ENCODE assay signal across 8 cellular contexts in the genomic region with DNA sequence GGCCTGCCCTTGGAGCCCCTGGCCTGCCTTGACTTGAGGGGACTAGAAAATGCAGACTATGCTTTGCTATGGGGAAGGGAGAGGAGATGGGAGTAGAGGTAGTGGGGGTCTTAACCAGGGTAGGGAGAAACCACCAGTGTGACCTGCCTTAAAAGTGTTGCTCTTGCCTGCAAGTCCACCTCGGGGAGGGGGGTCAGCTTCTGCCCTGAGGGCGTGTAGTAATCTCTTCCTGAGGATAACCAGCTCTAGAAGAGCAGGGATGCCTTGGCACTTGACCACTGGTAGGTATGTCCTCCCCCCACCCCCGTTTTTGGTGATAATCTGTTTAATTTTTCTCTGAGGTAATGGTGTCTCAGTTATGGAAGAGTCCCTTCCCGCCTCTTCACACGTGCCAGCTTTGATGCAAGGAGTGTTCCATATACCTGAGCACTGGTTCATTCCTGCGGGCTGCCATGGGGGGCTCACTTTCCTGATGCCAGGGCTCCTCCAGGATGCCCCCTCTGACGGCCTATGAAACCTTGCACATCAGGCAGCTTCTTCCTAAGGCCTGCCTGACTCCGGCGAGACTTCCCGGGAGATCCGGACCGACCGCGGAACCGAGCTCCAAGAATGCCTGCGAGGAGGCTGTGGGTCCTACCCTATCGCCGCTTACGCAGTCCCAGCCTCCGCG. TPM values are rescaled to one million over a fixed set of nuclear protein-coding genes. Genes with fewer than 3 reads are reported as not detected.
DNase-seq lines count a peak whose midpoint lies in the region; ATAC-seq and TF ChIP-seq lines count a peak whose summit lies in the region.

No MANE protein-coding gene starts in this region.

- H3K4me1 Mint-ChIP-seq in CD8-positive, alpha-beta T cell (ENCODE audit: low read depth): peaks cover 41% of the 10 kb centered on the region
- H3K4me1 Mint-ChIP-seq in central memory CD8-positive, alpha-beta T cell: peaks cover 40% of the 10 kb centered on the region
- peaks cover 28 to 44% of the 10 kb centered on the region in 2 donors for H3K4me1 Mint-ChIP-seq in natural killer cell

- intact Hi-C loops in CD8-positive, alpha-beta T cell (cut with DNase I, micrococcal nuclease): loop anchor here (1.0 to 5.0 kb wide), 4 partner anchors 18 to 458 kb away; a partner anchor contains a TSS
- intact Hi-C loops in natural killer cell (cut with micrococcal nuclease): loop anchor here (5.0 kb wide), 2 partner anchors 33 to 458 kb away; a partner anchor contains a TSS
- intact Hi-C loops in posterior vena cava (cut with DNase I): no loop called here

- peaks cover 38% of the 10 kb centered on the region for H3K36me3 Mint-ChIP-seq in CD8-positive, alpha-beta T cell
- peaks cover 13% of the 10 kb centered on the region for H3K36me3 Mint-ChIP-seq in central memory CD8-positive, alpha-beta T cell (ENCODE audit: insufficient read depth)
- H3K36me3 Mint-ChIP-seq in natural killer cell: no peaks in the 10 kb centered on the region

- peak overlapping the region; percentile 95 for H3K27ac Mint-ChIP-seq in CD8-positive, alpha-beta T cell
- H3K27ac Mint-ChIP-seq in central memory CD8-positive, alpha-beta T cell (ENCODE audit: low read depth): peak overlapping the region; percentile 87
- peak overlapping the region; percentile 73 to 86 for H3K27ac Mint-ChIP-seq in natural killer cell

- CTCF ChIA-PET in CD8-positive, alpha-beta T cell (lab: Charles Lee): interaction anchor here (1.0 to 9.0 kb wide), 11 partner anchors 14 to 176 kb away, joined by 3 to 178 read pairs (median 6); a partner anchor contains a TSS

- peak overlapping the region; percentile 92 for H3K9ac ChIP-seq in Karpas-422 (ENCODE audit: low read length)

- peak overlapping the region; percentile 72 for H3K27ac ChIP-seq in CD8-positive, alpha-beta T cell (ENCODE audit: low read depth, low read length)
- peak overlapping the region; percentile 75 for H3K27ac ChIP-seq in Karpas-422 (ENCODE audit: low read length)

- H3K9me2 ChIP-seq in Karpas-422 (replicated peaks; ENCODE audit: insufficient read depth, low read length): no peaks in the 10 kb centered on the region

- H2AFZ ChIP-seq in Karpas-422 (ENCODE audit: low read length): peak overlapping the region; percentile 68; the same call in 1 of the 2 replicates

- peaks cover 16% of the 10 kb centered on the region for H3K36me3 ChIP-seq in CD8-positive, alpha-beta T cell (ENCODE audit: insufficient read depth, low read length)
- H3K36me3 ChIP-seq in Karpas-422 (ENCODE audit: insufficient read depth, low read length): no peaks in the 10 kb centered on the region; the same call in 1 of the 2 replicates

- H3K9me3 ChIP-seq in CD8-positive, alpha-beta T cell (ENCODE audit: low read length): no peaks in the 10 kb centered on the region
- H3K9me3 ChIP-seq in Karpas-422 (ENCODE audit: low read length): no peaks in the 10 kb centered on the region

- POLR2A ChIA-PET in CD8-positive, alpha-beta T cell (lab: Charles Lee): interaction anchor here (0.6 to 3.7 kb wide), 14 partner anchors 18 to 481 kb away, joined by 3 to 46 read pairs (median 4); a partner anchor contains a TSS

- no peaks in the 10 kb centered on the region for H4K20me1 ChIP-seq in Karpas-422 (ENCODE audit: insufficient read depth, low read depth, low read length)

- H3K4me1 ChIP-seq in CD8-positive, alpha-beta T cell (ENCODE audit: insufficient read depth, low read length): peaks cover 19% of the 10 kb centered on the region
- H3K4me1 ChIP-seq in Karpas-422 (ENCODE audit: low read length): peaks cover 23% of the 10 kb centered on the region

- H3K4me3 ChIP-seq in CD8-positive, alpha-beta T cell (ENCODE audit: low read depth, low read length): peak overlapping the region; percentile 76
- peak overlapping the region; percentile 96 for H3K4me3 ChIP-seq in Karpas-422 (ENCODE audit: low read length)

- peak overlapping the region; percentile 91 for H3K4me2 ChIP-seq in Karpas-422 (ENCODE audit: low read depth, low read length, poor library complexity, severe bottlenecking)

- peaks cover 52% of the 10 kb centered on the region for H3K79me2 ChIP-seq in Karpas-422 (ENCODE audit: low read length)

- no peak for DNase-seq in CD8-positive, alpha-beta T cell
- DNase-seq in Karpas-422: no peak
- DNase-seq in central memory CD8-positive, alpha-beta T cell (ENCODE audit: low spot score in 2 of 2): no peak
- DNase-seq in natural killer cell: no peak
- no peak for DNase-seq in Kasumi-1 (lab: John Stamatoyannopoulos, UW)
- DNase-seq in NCI-H446 (lab: John Stamatoyannopoulos, UW): no peak
- DNase-seq in posterior vena cava (ENCODE audit: low spot score): no peak
- no peak for DNase-seq in middle frontal gyrus (ENCODE audit: extremely low spot score, low spot score)

- TF ChIP-seq CTCF in CD8-positive, alpha-beta T cell (IDR thresholded peaks at IDR 0.05): no peak
- no peak for TF ChIP-seq CTCF in natural killer cell (IDR thresholded peaks at IDR 0.05)

- H3K27me3 ChIP-seq in CD8-positive, alpha-beta T cell (ENCODE audit: insufficient read depth, low read length): no peaks in the 10 kb centered on the region
- H3K27me3 ChIP-seq in Karpas-422 (ENCODE audit: low read length): no peaks in the 10 kb centered on the region

- no peak for ATAC-seq in CD8-positive, alpha-beta T cell
- no peak for ATAC-seq in central memory CD8-positive, alpha-beta T cell (replicated peaks; ENCODE audit: extremely low read depth, poor library complexity, severe bottlenecking)
- no peak for ATAC-seq in natural killer cell

- peak overlapping the region; percentile 95 for H3K4me3 Mint-ChIP-seq in CD8-positive, alpha-beta T cell
- peak overlapping the region; percentile 93 for H3K4me3 Mint-ChIP-seq in central memory CD8-positive, alpha-beta T cell
- H3K4me3 Mint-ChIP-seq in natural killer cell: peak overlapping the region; percentile 90

- H3K27me3 Mint-ChIP-seq in CD8-positive, alpha-beta T cell (ENCODE audit: low read depth): no peaks in the 10 kb centered on the region
- no peaks in the 10 kb centered on the region for H3K27me3 Mint-ChIP-seq in central memory CD8-positive, alpha-beta T cell
- no peaks in the 10 kb centered on the region for H3K27me3 Mint-ChIP-seq in natural killer cell (ENCODE audit: low read depth in 2 of 2)

- no peaks in the 10 kb centered on the region for H3K9me3 Mint-ChIP-seq in CD8-positive, alpha-beta T cell
- H3K9me3 Mint-ChIP-seq in central memory CD8-positive, alpha-beta T cell: no peaks in the 10 kb centered on the region
- no peaks in the 10 kb centered on the region for H3K9me3 Mint-ChIP-seq in natural killer cell

RNA-seq across cellular contexts. Expression of a gene that starts 0.8 kb away (rescaled TPM):
- total RNA-seq in CD8-positive, alpha-beta T cell: 10 to 100 TPM; 41.5 to 41.8 TPM
- 36.1 and 86.7 TPM in 2 replicates for total RNA-seq in Karpas-422 (2014; rRNA removed; shearing (Covaris generic); ENCODE audit: low replicate concordance)
- total RNA-seq in natural killer cell (10 to 100 TPM; 28.8 to 31.3 (median 30.6) TPM), posterior vena cava (10 to 100 TPM; 16.4 to 26.1 TPM)

RNA-seq across cellular contexts. Expression of a gene that starts 17.9 kb away (rescaled TPM):
- total RNA-seq in CD8-positive, alpha-beta T cell: 100 to 1,000 TPM; 112 to 130 TPM
- total RNA-seq in Karpas-422 (2014; rRNA removed; shearing (Covaris generic); ENCODE audit: low replicate concordance): 82.1 and 110 TPM in 2 replicates
- total RNA-seq in natural killer cell (100 to 1,000 TPM; 113 to 167 (median 129) TPM), posterior vena cava (10 to 100 TPM; 72.9 to 95.5 TPM)

RNA-seq across cellular contexts. Expression of a gene that starts 29.1 kb away (rescaled TPM):
- total RNA-seq in CD8-positive, alpha-beta T cell: 10 to 100 TPM; 12.0 to 13.2 TPM
- 44.8 and 53.4 TPM in 2 replicates for total RNA-seq in Karpas-422 (2014; rRNA removed; shearing (Covaris generic); ENCODE audit: low replicate concordance)
- 10 to 100 TPM; 16.8 to 20.1 (median 18.0) TPM for total RNA-seq in natural killer cell
- 10 to 100 TPM in 1 of 2 donors, 1 to 10 TPM in 1; 9.8 to 12.1 TPM for total RNA-seq in posterior vena cava

RNA-seq across cellular contexts. Expression of a gene that starts 32.7 kb away (rescaled TPM):
- total RNA-seq in CD8-positive, alpha-beta T cell: 10 to 100 TPM; 44.4 to 48.5 TPM
- total RNA-seq in Karpas-422 (2014; rRNA removed; shearing (Covaris generic); ENCODE audit: low replicate concordance): 228 and 279 TPM in 2 replicates
- total RNA-seq in natural killer cell (10 to 100 TPM; 51.0 to 72.9 (median 66.1) TPM), posterior vena cava (10 to 100 TPM; 57.8 to 62.0 TPM)

RNA-seq across cellular contexts. Expression of a gene that starts 39.9 kb away (rescaled TPM):
- total RNA-seq in CD8-positive, alpha-beta T cell: 100 to 1,000 TPM; 115 to 117 TPM
- 522 and 655 TPM in 2 replicates for total RNA-seq in Karpas-422 (2014; rRNA removed; shearing (Covaris generic); ENCODE audit: low replicate concordance)
- 10 to 100 TPM; 45.6 to 85.7 (median 50.0) TPM for total RNA-seq in natural killer cell
- 100 to 1,000 TPM in 1 of 2 donors, 10 to 100 TPM in 1; 96.4 to 112 TPM for total RNA-seq in posterior vena cava

Comparison
In these comparisons a context has a peak if more than half of its experiments do, and no peak if none do; other contexts are left out.
1. intact Hi-C loops: an anchor here in CD8-positive, alpha-beta T cell (1.0 to 5.0 kb wide) and natural killer cell (5.0 kb wide); none called in posterior vena cava.